21 cellular contexts compared by ENCODE assay signal in genomic region chr20:664151-664550, GRCh38. TPM values are rescaled to one million over a fixed set of nuclear protein-coding genes. Genes with fewer than 3 reads are reported as not detected.
DNase-seq lines count a peak whose midpoint lies in the region; ATAC-seq, FAIRE-seq and TF ChIP-seq lines count a peak whose summit lies in the region.
"Had no signal": no experiment of that assay in that cellular context is flagged by ENCODE, and none has a peak within 500 bp of the region (broad histone marks: within the 10 kb centered on the region; RNA-seq: fewer than 3 reads in every experiment).

No MANE protein-coding gene starts in this region.

- peaks cover 84% of the 10 kb centered on the region for H3K27me3 Mint-ChIP-seq in T-helper 17 cell

- H3K9me3 ChIP-seq in T-helper 17 cell (ENCODE audit: control insufficient read depth, low read length, poor library complexity, severe bottlenecking): no peaks in the 10 kb centered on the region
- H3K9me3 ChIP-seq in endothelial cell of umbilical vein (replicated peaks; ENCODE audit: control insufficient read depth, insufficient read depth, low read length): no peaks in the 10 kb centered on the region
- H3K9me3 ChIP-seq in osteoblast (ENCODE audit: low read depth, low read length): no peaks in the 10 kb centered on the region
- H3K9me3 ChIP-seq: BE2C, HAP-1 had no signal

- dilution Hi-C loops in endothelial cell of umbilical vein (cut with MboI; ENCODE audit: extremely low pct_ligation_motif_present, low sequenced_read_pairs): no loop called here

- H4K20me1 ChIP-seq in endothelial cell of umbilical vein (replicated peaks; ENCODE audit: control insufficient read depth, extremely low read depth, insufficient read depth, low read length): no peaks in the 10 kb centered on the region
- H4K20me1 ChIP-seq in osteoblast (ENCODE audit: insufficient read depth, low read length): peaks cover 3% of the 10 kb centered on the region

- H3K9ac ChIP-seq in endothelial cell of umbilical vein (replicated peaks; ENCODE audit: extremely low read depth, insufficient read depth, low read length): no peak overlapping the region

- CTCF ChIA-PET in endothelial cell of umbilical vein (lab: Charles Lee): interaction anchor here (0.8 to 1.5 kb wide), 4 partner anchors 19 to 64 kb away, joined by 3 to 6 read pairs (median 4); no protein-coding TSS in a partner anchor

- no peak overlapping the region for H3K27ac Mint-ChIP-seq in T-helper 17 cell
- H3K27ac Mint-ChIP-seq: CD4-positive, CD25-positive, alpha-beta regulatory T cell; CD8-positive, alpha-beta memory T cell had no signal

- DNase-seq in T-helper 17 cell (no peak), endothelial cell of umbilical vein (ENCODE audit: low read depth, low spot score) (no peak), osteoblast (ENCODE audit: insufficient read length, low spot score, missing footprints) (peak; percentile 64), dermis blood vessel endothelial cell (no peak)
- DNase-seq: ACHN; BE2C; C1 segment of cervical spinal cord; CD8-positive, alpha-beta memory T cell; COR-L47; DMS 273 treated with DMSO at 0.1 percent for 48 hours; DND-41; GOT3 had no signal

- no peak for TF ChIP-seq POLR2A in endothelial cell of umbilical vein (IDR thresholded peaks at IDR 0.05; ENCODE audit: low read depth, low read length)

- H3K4me1 Mint-ChIP-seq in T-helper 17 cell: peaks cover 6% of the 10 kb centered on the region

- POLR2A ChIA-PET in endothelial cell of umbilical vein (lab: Charles Lee): no interaction called here

- H3K4me1 ChIP-seq in endothelial cell of umbilical vein (ENCODE audit: control insufficient read depth, extremely low read depth, insufficient read depth, low read length) (no peaks in the 10 kb centered on the region), osteoblast (ENCODE audit: insufficient read depth, low read length) (peaks cover 3% of the 10 kb centered on the region)
- H3K4me1 ChIP-seq: BE2C had no signal

- H3K9me1 ChIP-seq in endothelial cell of umbilical vein (replicated peaks; ENCODE audit: control insufficient read depth, extremely low read depth, insufficient read depth, low read length): no peaks in the 10 kb centered on the region

- H3K27ac ChIP-seq in endothelial cell of umbilical vein (ENCODE audit: insufficient read depth, low read depth, low read length) (no peak overlapping the region), osteoblast (ENCODE audit: low read depth, low read length) (no peak overlapping the region)

- no TSS peak for BruUV-seq in endothelial cell of umbilical vein (replicated peaks; lab: Mats Ljungman, UMichigan)

- H3K79me2 ChIP-seq in endothelial cell of umbilical vein (ENCODE audit: control insufficient read depth, insufficient read depth, low read length): no peaks in the 10 kb centered on the region
- no peaks in the 10 kb centered on the region for H3K79me2 ChIP-seq in osteoblast (ENCODE audit: insufficient read depth, low read length)

- no peak for TF ChIP-seq CTCF in endothelial cell of umbilical vein (IDR thresholded peaks at IDR 0.05; ENCODE audit: extremely low read depth in 1 of 2, insufficient read depth in 1 of 2, low read depth in 1 of 2, low read length in 2 of 2)
- no peak for TF ChIP-seq CTCF in osteoblast (IDR thresholded peaks at IDR 0.05; ENCODE audit: extremely low read depth, low read depth, low read length)

- intact Hi-C loops in endothelial cell of umbilical vein (cut with micrococcal nuclease): no loop called here

- no peak for FAIRE-seq in endothelial cell of umbilical vein (lab: Jason Lieb, UNC)
- FAIRE-seq: A204.1, GM12878, GM19239 had no signal

- peak overlapping the region; percentile 50 for H3K4me3 Mint-ChIP-seq in T-helper 17 cell
- H3K4me3 Mint-ChIP-seq: CD4-positive, CD25-positive, alpha-beta regulatory T cell had no signal

- H3K4me3 ChIP-seq in endothelial cell of umbilical vein (replicated peaks in 1 of 3; ENCODE audit: insufficient read depth in 1 of 3, low read depth in 1 of 3, low read length in 3 of 3) (no peak overlapping the region), osteoblast (ENCODE audit: insufficient read depth, low read length) (no peak overlapping the region)
- H3K4me3 ChIP-seq: GM12878, HAP-1 had no signal

- peaks cover 15% of the 10 kb centered on the region for H3K36me3 Mint-ChIP-seq in T-helper 17 cell (ENCODE audit: low read depth)
- H3K36me3 Mint-ChIP-seq: CD4-positive, CD25-positive, alpha-beta regulatory T cell had no signal

- H3K36me3 ChIP-seq in endothelial cell of umbilical vein (ENCODE audit: control insufficient read depth in 2 of 2, extremely low read depth in 1 of 2, insufficient read depth in 2 of 2, low read length in 2 of 2): no peaks in the 10 kb centered on the region
- no peaks in the 10 kb centered on the region for H3K36me3 ChIP-seq in osteoblast (ENCODE audit: insufficient read depth, low read length)
- H3K36me3 ChIP-seq: BE2C, HAP-1 had no signal

- ATAC-seq in T-helper 17 cell (no peak), HG03135 (IDR thresholded peaks at IDR 0.05; ENCODE audit: unreplicated experiment) (no peak), GM18861 (IDR thresholded peaks at IDR 0.05; ENCODE audit: unreplicated experiment) (no peak)
- ATAC-seq: GM12878 had no signal

- H2AFZ ChIP-seq in endothelial cell of umbilical vein (ENCODE audit: low read depth, low read length) (no peak overlapping the region), osteoblast (ENCODE audit: low read length) (no peak overlapping the region)

- no peak overlapping the region for H3K4me2 ChIP-seq in endothelial cell of umbilical vein (ENCODE audit: insufficient read depth, low read length)
- no peak overlapping the region for H3K4me2 ChIP-seq in osteoblast (ENCODE audit: insufficient read depth, low read length)

- H3K27me3 ChIP-seq in endothelial cell of umbilical vein (ENCODE audit: control insufficient read depth in 2 of 2, insufficient read depth in 2 of 2, low read length in 2 of 2): peaks cover 46 to 67% of the 10 kb centered on the region in 2 experiments
- peaks cover 55% of the 10 kb centered on the region for H3K27me3 ChIP-seq in osteoblast (ENCODE audit: insufficient read depth, low read length)
- H3K27me3 ChIP-seq: BE2C had no signal

TF ChIP-seq in endothelial cell of umbilical vein, 7 proteins besides CTCF, POLR2A, EP300 and RAD21:
- TF ChIP-seq MYC (IDR thresholded peaks at IDR 0.05; ENCODE audit: low read depth, low read length): no peak
- peak; percentile 20 for TF ChIP-seq EZH2 (IDR thresholded peaks at IDR 0.05; ENCODE audit: borderline replicate concordance, low read depth, low read length, severe bottlenecking)
- no peak for TF ChIP-seq GATA2 (IDR thresholded peaks at IDR 0.05; ENCODE audit: insufficient read depth, insufficient read length, low read depth, low read length)
- no peak for TF ChIP-seq MAX (IDR thresholded peaks at IDR 0.05; ENCODE audit: insufficient read depth, insufficient read length)

RNA-seq across cellular contexts. Expression of gene SRXN1, which starts 11.2 kb away (rescaled TPM):
- total RNA-seq in T-helper 17 cell (1 to 10 TPM; 2.9 to 3.5 TPM), endothelial cell of umbilical vein (24.9 and 29.7 TPM in 2 replicates), osteoblast (60.1 and 65.1 TPM in 2 replicates), dermis blood vessel endothelial cell (30.3 and 38.6 TPM in 2 replicates)
- polyA plus RNA-seq in endothelial cell of umbilical vein: 18.0 and 19.3 TPM in 2 replicates
- polyA plus RNA-seq in endothelial cell of umbilical vein (2011; cell fraction: cytosol; rRNA removed): 20.8 and 21.7 TPM in 2 replicates
- 8.2 and 9.3 TPM in 2 replicates for polyA plus RNA-seq in endothelial cell of umbilical vein (2011; cell fraction: nucleus; rRNA removed)
- 44.6 and 56.4 TPM in 2 replicates for polyA plus RNA-seq in endothelial cell of umbilical vein (2012)
- polyA minus RNA-seq in endothelial cell of umbilical vein: 16.3 and 22.6 TPM in 2 replicates
- 19.0 TPM for polyA minus RNA-seq in endothelial cell of umbilical vein (2011; cell fraction: cytosol; rRNA and poly(A)+ RNA removed)
- 4.6 and 5.5 TPM in 2 replicates for polyA minus RNA-seq in endothelial cell of umbilical vein (2011; cell fraction: nucleus; rRNA and poly(A)+ RNA removed)

RNA-seq across cellular contexts. Expression of gene SCRT2, which starts 11.5 kb away (rescaled TPM):
- not detected for total RNA-seq in T-helper 17 cell
- total RNA-seq in endothelial cell of umbilical vein: not detected in 2 replicates
- polyA plus RNA-seq in endothelial cell of umbilical vein: not detected in 2 replicates
- polyA plus RNA-seq in endothelial cell of umbilical vein (2011; cell fraction: cytosol; rRNA removed): not detected in 2 replicates
- not detected in 2 replicates for polyA plus RNA-seq in endothelial cell of umbilical vein (2011; cell fraction: nucleus; rRNA removed)
- not detected in 2 replicates for polyA plus RNA-seq in endothelial cell of umbilical vein (2012)
- polyA minus RNA-seq in endothelial cell of umbilical vein: not detected in 2 replicates
- not detected for polyA minus RNA-seq in endothelial cell of umbilical vein (2011; cell fraction: cytosol; rRNA and poly(A)+ RNA removed)
- polyA minus RNA-seq in endothelial cell of umbilical vein (2011; cell fraction: nucleus; rRNA and poly(A)+ RNA removed): not detected in 2 replicates
- total RNA-seq in osteoblast: not detected in 2 replicates
- not detected in 2 replicates for total RNA-seq in dermis blood vessel endothelial cell
- total RNA-seq: CD4-positive, CD25-positive, alpha-beta regulatory T cell; CD8-positive, alpha-beta memory T cell; G401; GM12878; HT-29 had no signal
- polyA plus RNA-seq: CD4-positive, CD25-positive, alpha-beta regulatory T cell; CD8-positive, alpha-beta memory T cell; GM12878 had no signal

RNA-seq across cellular contexts. Expression of gene TCF15, which starts 54.0 kb away (rescaled TPM):
- not detected for total RNA-seq in T-helper 17 cell
- total RNA-seq in endothelial cell of umbilical vein: 1.3 TPM in 1 of 2 replicates, not detected in the other
- polyA plus RNA-seq in endothelial cell of umbilical vein: 0.07 and 0.13 TPM in 2 replicates
- polyA plus RNA-seq in endothelial cell of umbilical vein (2011; cell fraction: cytosol; rRNA removed): 0.09 and 0.11 TPM in 2 replicates
- polyA plus RNA-seq in endothelial cell of umbilical vein (2011; cell fraction: nucleus; rRNA removed): 0.11 TPM in 1 of 2 replicates, not detected in the other
- polyA plus RNA-seq in endothelial cell of umbilical vein (2012): 0.88 and 1.9 TPM in 2 replicates
- not detected in 2 replicates for polyA minus RNA-seq in endothelial cell of umbilical vein
- not detected for polyA minus RNA-seq in endothelial cell of umbilical vein (2011; cell fraction: cytosol; rRNA and poly(A)+ RNA removed)
- polyA minus RNA-seq in endothelial cell of umbilical vein (2011; cell fraction: nucleus; rRNA and poly(A)+ RNA removed): not detected in 2 replicates
- not detected in 2 replicates for total RNA-seq in osteoblast
- 2.0 and 2.7 TPM in 2 replicates for total RNA-seq in dermis blood vessel endothelial cell
- total RNA-seq: CD4-positive, CD25-positive, alpha-beta regulatory T cell; CD8-positive, alpha-beta memory T cell; GM12878; HT-29 had no signal
- polyA plus RNA-seq: CD4-positive, CD25-positive, alpha-beta regulatory T cell; CD8-positive, alpha-beta memory T cell had no signal
